1 cellular context compared by ENCODE assay signal in genomic region chr1:51175278-51175677, GRCh38.
TF ChIP-seq lines count a peak whose summit lies in the region.

No MANE protein-coding gene starts in this region.

TF ChIP-seq in GM23338, 12 proteins besides CTCF, POLR2A, EP300 and RAD21:
- TF ChIP-seq, protein P1, sequence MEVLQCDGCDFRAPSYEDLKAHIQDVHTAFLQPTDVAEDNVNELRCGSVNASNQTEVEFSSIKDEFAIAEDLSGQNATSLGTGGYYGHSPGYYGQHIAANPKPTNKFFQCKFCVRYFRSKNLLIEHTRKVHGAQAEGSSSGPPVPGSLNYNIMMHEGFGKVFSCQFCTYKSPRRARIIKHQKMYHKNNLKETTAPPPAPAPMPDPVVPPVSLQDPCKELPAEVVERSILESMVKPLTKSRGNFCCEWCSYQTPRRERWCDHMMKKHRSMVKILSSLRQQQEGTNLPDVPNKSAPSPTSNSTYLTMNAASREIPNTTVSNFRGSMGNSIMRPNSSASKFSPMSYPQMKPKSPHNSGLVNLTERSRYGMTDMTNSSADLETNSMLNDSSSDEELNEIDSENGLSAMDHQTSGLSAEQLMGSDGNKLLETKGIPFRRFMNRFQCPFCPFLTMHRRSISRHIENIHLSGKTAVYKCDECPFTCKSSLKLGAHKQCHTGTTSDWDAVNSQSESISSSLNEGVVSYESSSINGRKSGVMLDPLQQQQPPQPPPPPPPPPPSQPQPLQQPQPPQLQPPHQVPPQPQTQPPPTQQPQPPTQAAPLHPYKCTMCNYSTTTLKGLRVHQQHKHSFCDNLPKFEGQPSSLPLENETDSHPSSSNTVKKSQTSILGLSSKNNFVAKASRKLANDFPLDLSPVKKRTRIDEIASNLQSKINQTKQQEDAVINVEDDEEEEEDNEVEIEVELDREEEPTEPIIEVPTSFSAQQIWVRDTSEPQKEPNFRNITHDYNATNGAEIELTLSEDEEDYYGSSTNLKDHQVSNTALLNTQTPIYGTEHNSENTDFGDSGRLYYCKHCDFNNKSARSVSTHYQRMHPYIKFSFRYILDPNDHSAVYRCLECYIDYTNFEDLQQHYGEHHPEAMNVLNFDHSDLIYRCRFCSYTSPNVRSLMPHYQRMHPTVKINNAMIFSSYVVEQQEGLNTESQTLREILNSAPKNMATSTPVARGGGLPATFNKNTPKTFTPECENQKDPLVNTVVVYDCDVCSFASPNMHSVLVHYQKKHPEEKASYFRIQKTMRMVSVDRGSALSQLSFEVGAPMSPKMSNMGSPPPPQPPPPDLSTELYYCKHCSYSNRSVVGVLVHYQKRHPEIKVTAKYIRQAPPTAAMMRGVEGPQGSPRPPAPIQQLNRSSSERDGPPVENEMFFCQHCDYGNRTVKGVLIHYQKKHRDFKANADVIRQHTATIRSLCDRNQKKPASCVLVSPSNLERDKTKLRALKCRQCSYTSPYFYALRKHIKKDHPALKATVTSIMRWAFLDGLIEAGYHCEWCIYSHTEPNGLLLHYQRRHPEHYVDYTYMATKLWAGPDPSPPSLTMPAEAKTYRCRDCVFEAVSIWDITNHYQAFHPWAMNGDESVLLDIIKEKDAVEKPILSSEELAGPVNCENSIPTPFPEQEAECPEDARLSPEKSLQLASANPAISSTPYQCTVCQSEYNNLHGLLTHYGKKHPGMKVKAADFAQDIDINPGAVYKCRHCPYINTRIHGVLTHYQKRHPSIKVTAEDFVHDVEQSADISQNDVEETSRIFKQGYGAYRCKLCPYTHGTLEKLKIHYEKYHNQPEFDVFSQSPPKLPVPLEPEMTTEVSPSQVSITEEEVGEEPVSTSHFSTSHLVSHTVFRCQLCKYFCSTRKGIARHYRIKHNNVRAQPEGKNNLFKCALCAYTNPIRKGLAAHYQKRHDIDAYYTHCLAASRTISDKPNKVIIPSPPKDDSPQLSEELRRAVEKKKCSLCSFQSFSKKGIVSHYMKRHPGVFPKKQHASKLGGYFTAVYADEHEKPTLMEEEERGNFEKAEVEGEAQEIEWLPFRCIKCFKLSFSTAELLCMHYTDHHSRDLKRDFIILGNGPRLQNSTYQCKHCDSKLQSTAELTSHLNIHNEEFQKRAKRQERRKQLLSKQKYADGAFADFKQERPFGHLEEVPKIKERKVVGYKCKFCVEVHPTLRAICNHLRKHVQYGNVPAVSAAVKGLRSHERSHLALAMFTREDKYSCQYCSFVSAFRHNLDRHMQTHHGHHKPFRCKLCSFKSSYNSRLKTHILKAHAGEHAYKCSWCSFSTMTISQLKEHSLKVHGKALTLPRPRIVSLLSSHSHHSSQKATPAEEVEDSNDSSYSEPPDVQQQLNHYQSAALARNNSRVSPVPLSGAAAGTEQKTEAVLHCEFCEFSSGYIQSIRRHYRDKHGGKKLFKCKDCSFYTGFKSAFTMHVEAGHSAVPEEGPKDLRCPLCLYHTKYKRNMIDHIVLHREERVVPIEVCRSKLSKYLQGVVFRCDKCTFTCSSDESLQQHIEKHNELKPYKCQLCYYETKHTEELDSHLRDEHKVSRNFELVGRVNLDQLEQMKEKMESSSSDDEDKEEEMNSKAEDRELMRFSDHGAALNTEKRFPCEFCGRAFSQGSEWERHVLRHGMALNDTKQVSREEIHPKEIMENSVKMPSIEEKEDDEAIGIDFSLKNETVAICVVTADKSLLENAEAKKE (CRISPR knock-in tag; IDR thresholded peaks at IDR 0.05) = no peak
- no peak for TF ChIP-seq POLR2AphosphoS5 (IDR thresholded peaks at IDR 0.05; ENCODE audit: low read depth)
- no peak for TF ChIP-seq EZH2phosphoT487 (IDR thresholded peaks at IDR 0.05; ENCODE audit: unreplicated experiment)
- no peak for TF ChIP-seq ZNF114 (CRISPR knock-in tag; IDR thresholded peaks at IDR 0.05)
- no peak for TF ChIP-seq STAT1 (IDR thresholded peaks at IDR 0.05; ENCODE audit: unreplicated experiment)
- no peak for TF ChIP-seq ZNF331 (CRISPR knock-in tag; IDR thresholded peaks at IDR 0.05; ENCODE audit: low read depth)
- TF ChIP-seq, protein P2, sequence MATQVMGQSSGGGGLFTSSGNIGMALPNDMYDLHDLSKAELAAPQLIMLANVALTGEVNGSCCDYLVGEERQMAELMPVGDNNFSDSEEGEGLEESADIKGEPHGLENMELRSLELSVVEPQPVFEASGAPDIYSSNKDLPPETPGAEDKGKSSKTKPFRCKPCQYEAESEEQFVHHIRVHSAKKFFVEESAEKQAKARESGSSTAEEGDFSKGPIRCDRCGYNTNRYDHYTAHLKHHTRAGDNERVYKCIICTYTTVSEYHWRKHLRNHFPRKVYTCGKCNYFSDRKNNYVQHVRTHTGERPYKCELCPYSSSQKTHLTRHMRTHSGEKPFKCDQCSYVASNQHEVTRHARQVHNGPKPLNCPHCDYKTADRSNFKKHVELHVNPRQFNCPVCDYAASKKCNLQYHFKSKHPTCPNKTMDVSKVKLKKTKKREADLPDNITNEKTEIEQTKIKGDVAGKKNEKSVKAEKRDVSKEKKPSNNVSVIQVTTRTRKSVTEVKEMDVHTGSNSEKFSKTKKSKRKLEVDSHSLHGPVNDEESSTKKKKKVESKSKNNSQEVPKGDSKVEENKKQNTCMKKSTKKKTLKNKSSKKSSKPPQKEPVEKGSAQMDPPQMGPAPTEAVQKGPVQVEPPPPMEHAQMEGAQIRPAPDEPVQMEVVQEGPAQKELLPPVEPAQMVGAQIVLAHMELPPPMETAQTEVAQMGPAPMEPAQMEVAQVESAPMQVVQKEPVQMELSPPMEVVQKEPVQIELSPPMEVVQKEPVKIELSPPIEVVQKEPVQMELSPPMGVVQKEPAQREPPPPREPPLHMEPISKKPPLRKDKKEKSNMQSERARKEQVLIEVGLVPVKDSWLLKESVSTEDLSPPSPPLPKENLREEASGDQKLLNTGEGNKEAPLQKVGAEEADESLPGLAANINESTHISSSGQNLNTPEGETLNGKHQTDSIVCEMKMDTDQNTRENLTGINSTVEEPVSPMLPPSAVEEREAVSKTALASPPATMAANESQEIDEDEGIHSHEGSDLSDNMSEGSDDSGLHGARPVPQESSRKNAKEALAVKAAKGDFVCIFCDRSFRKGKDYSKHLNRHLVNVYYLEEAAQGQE (IDR thresholded peaks at IDR 0.05; ENCODE audit: unreplicated experiment) = no peak
- no peak for TF ChIP-seq ETS1 (IDR thresholded peaks at IDR 0.05)
